ENCODE assay signal across 17 cellular contexts in the genomic region with DNA sequence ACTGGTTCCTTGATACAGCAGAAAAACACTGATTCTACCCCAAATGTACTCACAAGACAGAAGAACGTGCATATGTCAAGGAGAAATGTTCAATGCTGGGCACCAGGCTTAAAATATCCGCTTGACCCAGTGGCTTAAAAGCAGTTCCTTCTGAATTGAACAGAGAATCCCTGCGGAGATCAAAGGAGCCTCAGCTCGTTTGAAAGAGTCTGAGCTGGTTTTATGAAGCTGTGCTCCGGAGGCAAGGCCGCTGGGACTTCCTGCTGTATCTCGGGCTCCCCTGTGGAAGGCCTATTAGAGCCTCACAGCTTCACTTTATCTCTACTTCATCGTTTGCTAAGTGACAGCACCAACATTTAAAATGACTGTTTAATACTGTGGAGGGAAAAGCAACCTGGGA. TPM values are rescaled to one million over a fixed set of nuclear protein-coding genes. Genes with fewer than 3 reads are reported as not detected.
DNase-seq lines count a peak whose midpoint lies in the region; ATAC-seq and TF ChIP-seq lines count a peak whose summit lies in the region.
"Had no signal": no experiment of that assay in that cellular context is flagged by ENCODE, and none has a peak within 500 bp of the region (broad histone marks: within the 10 kb centered on the region; RNA-seq: fewer than 3 reads in every experiment).

No MANE protein-coding gene starts in this region.

- no peak for DNase-seq in CD4-positive, alpha-beta T cell
- DNase-seq in HEK293T (ENCODE audit: extremely low spot score) (no peak), NCI-H345 treated with DMSO at 0.1 percent for 48 hours (lab: John Stamatoyannopoulos, UW; ENCODE audit: unreplicated experiment) (no peak), DMS153 treated with DMSO at 0.1 percent for 48 hours (lab: John Stamatoyannopoulos, UW; ENCODE audit: unreplicated experiment) (no peak), HCEC 1CT (no peak)
- no peak for DNase-seq in activated naive CD8-positive, alpha-beta T cell treated with anti-CD3 and anti-CD28 coated beads for 36 hours
- no peak for DNase-seq in naive thymus-derived CD8-positive, alpha-beta T cell
- DNase-seq: GOT3; midbrain; NCI-H2081; retina; SK-N-SH; stimulated activated CD4-positive, alpha-beta T cell treated with anti-CD3 and anti-CD28 coated beads, Interleukin-4, amount 100 ng/mL, for 24 hours; stimulated activated naive CD8-positive, alpha-beta T cell treated with anti-CD3 and anti-CD28 coated beads, Interleukin-15, amount 100 ng/mL, for 72 hours had no signal

- H3K9me3 Mint-ChIP-seq in CD4-positive, alpha-beta T cell, result no peaks in the 10 kb centered on the region
- H3K9me3 Mint-ChIP-seq in activated naive CD8-positive, alpha-beta T cell treated with anti-CD3 and anti-CD28 coated beads for 36 hours, result no peaks in the 10 kb centered on the region
- no peaks in the 10 kb centered on the region for H3K9me3 Mint-ChIP-seq in naive thymus-derived CD8-positive, alpha-beta T cell

- H3K4me1 Mint-ChIP-seq in CD4-positive, alpha-beta T cell (ENCODE audit: low read depth), result peaks cover 50% of the 10 kb centered on the region
- peaks cover 24% of the 10 kb centered on the region for H3K4me1 Mint-ChIP-seq in activated naive CD8-positive, alpha-beta T cell treated with anti-CD3 and anti-CD28 coated beads for 36 hours
- peaks cover 16 to 51% (median 35%) of the 10 kb centered on the region in 4 donors for H3K4me1 Mint-ChIP-seq in naive thymus-derived CD8-positive, alpha-beta T cell

- peak overlapping the region; percentile 86 for H3K4me3 Mint-ChIP-seq in CD4-positive, alpha-beta T cell
- peak overlapping the region; percentile 47 for H3K4me3 Mint-ChIP-seq in activated naive CD8-positive, alpha-beta T cell treated with anti-CD3 and anti-CD28 coated beads for 36 hours
- H3K4me3 Mint-ChIP-seq in naive thymus-derived CD8-positive, alpha-beta T cell, result peak overlapping the region; percentile 43 to 83 (median 70)

- POLR2A ChIA-PET in CD4-positive, alpha-beta T cell (lab: Charles Lee), result interaction anchor here (1.2 to 1.5 kb wide), 2 partner anchors 13 to 29 kb away, joined by 4 to 6 read pairs; a partner anchor contains a TSS
- POLR2A ChIA-PET in HEK293T (lab: Yijun Ruan, JAX), result no interaction called here
- POLR2A ChIA-PET in naive thymus-derived CD8-positive, alpha-beta T cell (lab: Charles Lee), result interaction anchor here (0.8 to 1.9 kb wide), 2 partner anchors 11 to 13 kb away, joined by 3 to 5 read pairs; a partner anchor contains a TSS

- no peak for ATAC-seq in CD4-positive, alpha-beta T cell (ENCODE audit: poor library complexity)
- no peak for ATAC-seq in naive thymus-derived CD8-positive, alpha-beta T cell
- no peak for ATAC-seq in GM18517 (IDR thresholded peaks at IDR 0.05; ENCODE audit: unreplicated experiment)
- ATAC-seq: activated CD4-positive, CD25-positive, alpha-beta regulatory T cell treated with anti-CD3 and anti-CD28 coated beads, Interleukin-2, amount 50 U/mL, for 24 hours; stimulated activated naive CD8-positive, alpha-beta T cell treated with anti-CD3 and anti-CD28 coated beads, Interleukin-15, amount 100 ng/mL, for 72 hours had no signal

- intact Hi-C loops in CD4-positive, alpha-beta T cell (cut with DNase I, micrococcal nuclease), result no loop called here

- CTCF ChIA-PET in CD4-positive, alpha-beta T cell (lab: Charles Lee), result interaction anchor here (0.6 kb wide), 1 partner anchor 61 kb away, joined by 3 read pairs; no protein-coding TSS in a partner anchor
- CTCF ChIA-PET in HEK293T (lab: Yijun Ruan, JAX), result interaction anchor here (0.7 kb wide), 1 partner anchor 27 kb away, joined by 3 read pairs; no protein-coding TSS in a partner anchor

- peak overlapping the region; percentile 63 for H3K27ac Mint-ChIP-seq in CD4-positive, alpha-beta T cell
- no peak overlapping the region for H3K27ac Mint-ChIP-seq in activated naive CD8-positive, alpha-beta T cell treated with anti-CD3 and anti-CD28 coated beads for 36 hours
- peak overlapping the region in 8 of 10 donors; percentile 4 to 83 (median 51) for H3K27ac Mint-ChIP-seq in naive thymus-derived CD8-positive, alpha-beta T cell

- peaks cover 35% of the 10 kb centered on the region for H3K36me3 Mint-ChIP-seq in CD4-positive, alpha-beta T cell (ENCODE audit: low read depth)
- H3K36me3 Mint-ChIP-seq in activated naive CD8-positive, alpha-beta T cell treated with anti-CD3 and anti-CD28 coated beads for 36 hours, result peaks cover 19% of the 10 kb centered on the region
- H3K36me3 Mint-ChIP-seq in naive thymus-derived CD8-positive, alpha-beta T cell, result peaks cover 0 to 19% (median 12%) of the 10 kb centered on the region in 3 donors

- H3K27ac ChIP-seq in CD4-positive, alpha-beta T cell (ENCODE audit: low read depth, low read length), result no peak overlapping the region
- H3K27ac ChIP-seq: coronary artery had no signal

- no peaks in the 10 kb centered on the region for H3K9me3 ChIP-seq in CD4-positive, alpha-beta T cell (ENCODE audit: control insufficient read depth, low read length)
- H3K9me3 ChIP-seq: SK-N-SH had no signal

- no peaks in the 10 kb centered on the region for H3K27me3 Mint-ChIP-seq in CD4-positive, alpha-beta T cell
- no peaks in the 10 kb centered on the region for H3K27me3 Mint-ChIP-seq in activated naive CD8-positive, alpha-beta T cell treated with anti-CD3 and anti-CD28 coated beads for 36 hours
- no peaks in the 10 kb centered on the region for H3K27me3 Mint-ChIP-seq in naive thymus-derived CD8-positive, alpha-beta T cell
- H3K27me3 Mint-ChIP-seq: stimulated activated naive CD8-positive, alpha-beta T cell treated with anti-CD3 and anti-CD28 coated beads, Interleukin-15, amount 100 ng/mL, for 72 hours had no signal

- H3K27me3 ChIP-seq in CD4-positive, alpha-beta T cell (ENCODE audit: control insufficient read depth, insufficient read depth, low read length), result no peaks in the 10 kb centered on the region

- no peak for TF ChIP-seq CTCF in CD4-positive, alpha-beta T cell (IDR thresholded peaks at IDR 0.05)

TF ChIP-seq in HEK293T, 16 proteins besides CTCF, POLR2A, EP300 and RAD21:
- TF ChIP-seq LEF1 (IDR thresholded peaks at IDR 0.05; ENCODE audit: borderline replicate concordance) (peak; percentile 69; the same call in 1 of the 2 replicates), CTBP1 (IDR thresholded peaks at IDR 0.05; ENCODE audit: borderline replicate concordance) (no peak)
TF ChIP-seq in HEK293T: peak in this region for 1.

RNA-seq across cellular contexts. Expression of a gene that starts 2.2 kb away (rescaled TPM):
- 10 to 100 TPM; 26.8 to 27.6 TPM for total RNA-seq in CD4-positive, alpha-beta T cell
- 1 to 10 TPM; 7.0 to 8.1 TPM for total RNA-seq in activated naive CD8-positive, alpha-beta T cell treated with anti-CD3 and anti-CD28 coated beads for 36 hours
- 10 to 100 TPM; 40.7 to 45.1 TPM for total RNA-seq in naive thymus-derived CD8-positive, alpha-beta T cell
- 10 to 100 TPM; 12.2 to 13.6 (median 12.9) TPM for polyA plus RNA-seq in naive thymus-derived CD8-positive, alpha-beta T cell

RNA-seq across cellular contexts. Expression of a gene that starts 12.9 kb away (rescaled TPM):
- 1 to 10 TPM; 1.4 to 2.3 TPM for total RNA-seq in CD4-positive, alpha-beta T cell
- total RNA-seq in activated naive CD8-positive, alpha-beta T cell treated with anti-CD3 and anti-CD28 coated beads for 36 hours, result under 1 TPM; 0.42 to 0.58 TPM
- 1 to 10 TPM; 3.0 to 4.3 TPM for total RNA-seq in naive thymus-derived CD8-positive, alpha-beta T cell
- polyA plus RNA-seq in naive thymus-derived CD8-positive, alpha-beta T cell, result 1 to 10 TPM; 1.3 to 5.1 (median 1.3) TPM
- polyA plus RNA-seq: SK-N-SH had no signal
